In genomic region chr2:111747410-111748115, GRCh38 we compare ENCODE assay signal across 8 cellular contexts.
DNase-seq lines count a peak whose midpoint lies in the region; ATAC-seq and TF ChIP-seq lines count a peak whose summit lies in the region.
"Not testable (repeated sequence)": the region's sequence is repeated elsewhere in the genome, so short reads cannot be mapped to it uniquely, and the experiment has no call there.

No MANE protein-coding gene starts in this region.

- not testable (repeated sequence) for H3K4me3 ChIP-seq in fibroblast of mammary gland (ENCODE audit: control insufficient read depth, low read depth, low read length)

- not testable (repeated sequence) for H3K27ac ChIP-seq in VCaP

- H3K27me3 Mint-ChIP-seq in CD14-positive monocyte (ENCODE audit: low read depth in 3 of 3) = not testable (repeated sequence)
- peaks cover 8 to 13% of the 10 kb centered on the region in 2 donors for H3K27me3 Mint-ChIP-seq in natural killer cell treated with Interleukin-12 subunit alpha and Interleukin-12 subunit beta and Interleukin-15 and Interleukin-18, amount 100 ng/mL, for 72 hours

- peak; percentile 54 for DNase-seq in CD14-positive monocyte (ENCODE audit: low spot score)
- peak; percentile 51 for DNase-seq in activated gamma-delta T cell treated with Interleukin-2 at 50 U/mL for 16 hours
- DNase-seq in fibroblast of mammary gland (ENCODE audit: low read depth) = peak; percentile 2
- DNase-seq in natural killer cell treated with Interleukin-12 subunit alpha and Interleukin-12 subunit beta and Interleukin-15 and Interleukin-18, amount 100 ng/mL, for 72 hours (ENCODE audit: low spot score) = not testable (repeated sequence)
- DNase-seq in stimulated activated CD8-positive, alpha-beta memory T cell treated with anti-CD3 and anti-CD28 coated beads, Interleukin-12 subunit alpha, Interleukin-12 subunit beta, amount 100 ng/mL, for 4 hours (ENCODE audit: low read depth) = peak; percentile 21

- not testable (repeated sequence) for H3K27ac Mint-ChIP-seq in CD14-positive monocyte; natural killer cell treated with Interleukin-12 subunit alpha and Interleukin-12 subunit beta and Interleukin-15 and Interleukin-18, amount 100 ng/mL, for 72 hours

- not testable (repeated sequence) for H3K36me3 Mint-ChIP-seq in CD14-positive monocyte; natural killer cell treated with Interleukin-12 subunit alpha and Interleukin-12 subunit beta and Interleukin-15 and Interleukin-18, amount 100 ng/mL, for 72 hours

- not testable (repeated sequence) for H3K9me3 Mint-ChIP-seq in CD14-positive monocyte; natural killer cell treated with Interleukin-12 subunit alpha and Interleukin-12 subunit beta and Interleukin-15 and Interleukin-18, amount 100 ng/mL, for 72 hours

- intact Hi-C loops in CD14-positive monocyte (cut with micrococcal nuclease) = not testable (repeated sequence)

- ATAC-seq in GM19397 (IDR thresholded peaks at IDR 0.05; ENCODE audit: unreplicated experiment) = peak; percentile 76
- ATAC-seq in HG03135 (IDR thresholded peaks at IDR 0.05; ENCODE audit: unreplicated experiment) = peak; percentile 95
- peak; percentile 84 to 87 for ATAC-seq in natural killer cell treated with Interleukin-12 subunit alpha and Interleukin-12 subunit beta and Interleukin-15 and Interleukin-18, amount 100 ng/mL, for 72 hours

- TF ChIP-seq CTCF in CD14-positive monocyte (IDR thresholded peaks at IDR 0.05) (peak; percentile 61), VCaP (conservative IDR thresholded peaks at IDR 0.05) (peak; percentile 62), fibroblast of mammary gland (conservative IDR thresholded peaks at IDR 0.05; ENCODE audit: control insufficient read depth, insufficient read depth, low read depth, low read length) (peak; percentile 29)

- H3K4me1 Mint-ChIP-seq in CD14-positive monocyte; natural killer cell treated with Interleukin-12 subunit alpha and Interleukin-12 subunit beta and Interleukin-15 and Interleukin-18, amount 100 ng/mL, for 72 hours (ENCODE audit: low read depth in 2 of 2): not testable (repeated sequence)

- H3K4me3 Mint-ChIP-seq in CD14-positive monocyte; natural killer cell treated with Interleukin-12 subunit alpha and Interleukin-12 subunit beta and Interleukin-15 and Interleukin-18, amount 100 ng/mL, for 72 hours: not testable (repeated sequence)
